ENCODE assay signal across 10 cellular contexts in the genomic region with DNA sequence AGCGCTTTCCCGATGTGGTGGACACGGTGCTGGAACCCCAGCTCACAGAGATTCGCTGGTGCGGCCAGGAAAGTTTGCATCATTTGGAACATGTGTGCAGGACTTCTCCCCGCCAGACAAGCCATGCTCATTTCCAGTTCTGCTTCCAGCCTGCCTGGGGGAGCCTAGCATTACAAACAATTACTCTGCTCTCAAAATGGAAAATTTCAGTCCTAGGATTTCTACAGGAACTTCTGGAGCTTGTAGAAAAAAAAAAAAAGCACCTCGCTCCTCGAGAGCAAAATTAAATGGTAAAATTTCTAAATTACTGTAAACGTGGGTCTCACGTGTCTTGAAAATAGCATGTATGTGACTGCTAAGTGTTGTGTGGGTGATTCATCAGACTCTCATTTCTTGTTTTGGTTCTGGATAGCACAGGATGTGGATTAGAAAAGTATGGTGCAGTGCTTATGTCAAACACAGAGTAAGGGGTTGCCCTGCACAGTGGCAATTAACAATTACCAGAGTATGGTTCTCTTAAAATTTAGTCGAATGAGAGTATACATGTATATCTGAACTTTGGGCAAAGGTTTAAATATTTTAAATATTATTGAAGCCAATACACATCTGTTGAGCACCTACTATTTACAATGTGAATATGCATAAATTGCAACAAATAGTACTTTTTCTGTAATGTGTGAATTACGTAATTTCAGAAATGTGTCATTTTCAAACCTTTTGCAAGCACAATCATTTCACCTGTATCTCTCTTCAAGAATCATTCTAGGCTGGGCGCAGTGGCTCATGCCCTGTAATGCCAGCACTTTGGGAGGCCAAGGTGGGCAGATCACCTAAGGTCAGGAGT.
A peak's percentile ranks its signal among the peaks of the same experiment; 100 is the strongest.
DNase-seq lines count a peak whose midpoint lies in the region; ATAC-seq, FAIRE-seq and TF ChIP-seq lines count a peak whose summit lies in the region.
"Had no signal": no experiment of that assay in that cellular context is flagged by ENCODE, and none has a peak within 500 bp of the region (broad histone marks: within the 10 kb centered on the region; RNA-seq: fewer than 3 reads in every experiment).

No MANE protein-coding gene starts in this region.

- no peaks in the 10 kb centered on the region for H3K9me2 ChIP-seq in GM23248 (ENCODE audit: insufficient read depth)

- in situ Hi-C loops in GM23248 (cut with MboI) = no loop called here

- no peaks in the 10 kb centered on the region for H3K79me2 ChIP-seq in GM23248 (ENCODE audit: insufficient read depth)

- H3K36me3 ChIP-seq in GM23248 (ENCODE audit: low read depth) = no peaks in the 10 kb centered on the region
- H3K36me3 ChIP-seq: neutrophil, tibial nerve had no signal

- peaks cover 31% of the 10 kb centered on the region for H3F3A ChIP-seq in GM23248 (ENCODE audit: insufficient read depth)

- peak overlapping the region; percentile 78 for H3K4me2 ChIP-seq in GM23248 (ENCODE audit: unreplicated experiment)

- peak overlapping the region; percentile 60 to 66 for H3K27ac Mint-ChIP-seq in activated naive CD4-positive, alpha-beta T cell treated with anti-CD3 and anti-CD28 coated beads, Interleukin-2, amount 50 U/mL, for 72 hours

- no peaks in the 10 kb centered on the region for H4K20me1 ChIP-seq in GM23248 (ENCODE audit: insufficient read depth)

- H3K9me3 Mint-ChIP-seq in activated naive CD4-positive, alpha-beta T cell treated with anti-CD3 and anti-CD28 coated beads, Interleukin-2, amount 50 U/mL, for 72 hours = peaks cover 0 to 18% of the 10 kb centered on the region in 2 donors

- H3K4me1 ChIP-seq in GM23248 (ENCODE audit: insufficient read depth) = peaks cover 34% of the 10 kb centered on the region
- H3K4me1 ChIP-seq: tibial nerve had no signal

- no peaks in the 10 kb centered on the region for H3K27me3 ChIP-seq in GM23248 (replicated peaks; ENCODE audit: insufficient read depth)
- H3K27me3 ChIP-seq: neutrophil, tibial nerve had no signal

- 13 to 15% methylated on average over 13 of the region's 13 CpGs for WGBS in GM23248 (ENCODE audit: low coverage in 1 of 2, low lambda C conversion rate in 2 of 2, missing lambda C conversion rate in 2 of 2), 2 experiments

- no peak; the same call in 1 of the 2 replicates for TF ChIP-seq CTCF in AG10803 (conservative IDR thresholded peaks at IDR 0.05; ENCODE audit: low read length)

- peaks cover 0 to 9% of the 10 kb centered on the region in 2 donors for H3K36me3 Mint-ChIP-seq in activated naive CD4-positive, alpha-beta T cell treated with anti-CD3 and anti-CD28 coated beads, Interleukin-2, amount 50 U/mL, for 72 hours

- peak; percentile 99 to 100 for ATAC-seq in activated naive CD4-positive, alpha-beta T cell treated with anti-CD3 and anti-CD28 coated beads, Interleukin-2, amount 50 U/mL, for 72 hours

- peak overlapping the region; percentile 19 for H3K4me3 ChIP-seq in AG10803 (ENCODE audit: low read length)
- H3K4me3 ChIP-seq in GM23248 = peak overlapping the region; percentile 47
- H3K4me3 ChIP-seq: tibial nerve had no signal

- peak overlapping the region; percentile 77 for H2AFZ ChIP-seq in GM23248

- peak overlapping the region; percentile 76 for H3K27ac ChIP-seq in GM23248
- H3K27ac ChIP-seq: neutrophil, tibial nerve had no signal

- no peaks in the 10 kb centered on the region for H3K9me3 ChIP-seq in GM23248 (ENCODE audit: low read depth)
- H3K9me3 ChIP-seq: neutrophil had no signal

- FAIRE-seq in RCC 7860 (lab: Jason Lieb, UNC) = no peak

- peak overlapping the region; percentile 74 for H3K9ac ChIP-seq in GM23248

- peak; percentile 82 for DNase-seq in AG10803 (ENCODE audit: low read depth)
- peak; percentile 86 for DNase-seq in GM23248
- no peak for DNase-seq in activated naive CD4-positive, alpha-beta T cell treated with anti-CD3 and anti-CD28 coated beads, Interleukin-2, amount 50 U/mL, for 72 hours (ENCODE audit: low spot score in 2 of 2)
- peak; percentile 63 for DNase-seq in iris pigment epithelial cell (ENCODE audit: low read depth)
- DNase-seq in RCC 7860 (ENCODE audit: low spot score) = no peak
- no peak for DNase-seq in stimulated activated CD8-positive, alpha-beta memory T cell treated with anti-CD3 and anti-CD28 coated beads, Interleukin-4, amount 100 ng/mL, for 48 hours
- no peak for DNase-seq in activated gamma-delta T cell treated with Interleukin-2 at 50 U/mL for 16 hours
- no peak for DNase-seq in GDM1 (lab: John Stamatoyannopoulos, UW)

Comparison
In these comparisons a context has a peak if more than half of its experiments do, and no peak if none do; other contexts are left out.
1. DNase-seq: peak in AG10803 (single experiment), GM23248 (single experiment) and iris pigment epithelial cell (single experiment); none in activated naive CD4-positive, alpha-beta T cell treated with anti-CD3 and anti-CD28 coated beads, Interleukin-2, amount 50 U/mL, for 72 hours (0 of 2), RCC 7860 (single experiment), stimulated activated CD8-positive, alpha-beta memory T cell treated with anti-CD3 and anti-CD28 coated beads, Interleukin-4, amount 100 ng/mL, for 48 hours (single experiment), activated gamma-delta T cell treated with Interleukin-2 at 50 U/mL for 16 hours (single experiment) and GDM1 (single experiment).